In the genomic region with DNA sequence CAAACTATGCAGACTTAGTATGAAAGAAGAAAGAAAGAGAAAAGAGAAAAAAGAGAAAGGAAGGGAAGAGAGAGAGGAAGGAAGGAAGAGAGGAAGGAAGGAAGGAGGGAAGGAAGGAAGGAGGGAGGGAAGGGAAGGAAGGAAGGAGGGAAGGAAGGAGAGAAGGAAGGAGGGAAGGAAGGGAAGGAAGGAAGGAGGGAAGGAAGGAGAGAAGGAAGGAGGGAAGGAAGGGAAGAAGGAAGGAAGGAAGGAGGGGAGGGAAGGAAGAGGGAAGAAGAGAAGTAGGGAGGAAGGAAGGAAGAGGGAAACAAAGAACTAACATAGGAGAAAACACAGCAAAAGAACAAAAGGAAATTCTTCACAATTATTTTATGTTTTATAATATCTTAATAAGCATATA, we compare ENCODE assay signal across 23 cellular contexts.
A peak's percentile ranks its signal among the peaks of the same experiment; 100 is the strongest.
DNase-seq lines count a peak whose midpoint lies in the region; ATAC-seq, FAIRE-seq and TF ChIP-seq lines count a peak whose summit lies in the region.
"Had no signal": no experiment of that assay in that cellular context is flagged by ENCODE, and none has a peak within 500 bp of the region (broad histone marks: within the 10 kb centered on the region; RNA-seq: fewer than 3 reads in every experiment).

No MANE protein-coding gene starts in this region.

- H2BK120ac ChIP-seq in mesendoderm (ENCODE audit: low read depth, low read length), result no peak overlapping the region

- H3K18ac ChIP-seq in mesendoderm (ENCODE audit: low read length), result no peak overlapping the region

- no peak overlapping the region for H2BK5ac ChIP-seq in mesendoderm (ENCODE audit: low read length)

- H3K36me3 ChIP-seq in HepG2 (replicated peaks in 1 of 2; ENCODE audit: control insufficient read depth in 1 of 2, insufficient read depth in 2 of 2, low read length in 2 of 2) (no peaks in the 10 kb centered on the region), right lobe of liver (no peaks in the 10 kb centered on the region), mesendoderm (ENCODE audit: control insufficient read depth, insufficient read depth, low read length) (no peaks in the 10 kb centered on the region)
- H3K36me3 ChIP-seq: BLaER1, HAP-1 had no signal

- H2AFZ ChIP-seq in HepG2 (ENCODE audit: low read length), result no peak overlapping the region

- peak overlapping the region; percentile 6 for H3K56ac ChIP-seq in mesendoderm (ENCODE audit: low read length)

- TF ChIP-seq EP300 in HepG2 (IDR thresholded peaks at IDR 0.05; ENCODE audit: low read depth in 2 of 2, low read length in 2 of 2), result no peak
- no peak for TF ChIP-seq EP300 in HepG2 (CRISPR knock-in tag; IDR thresholded peaks at IDR 0.05; ENCODE audit: borderline replicate concordance)

- H3K27ac ChIP-seq in HepG2 (ENCODE audit: extremely low read length, insufficient read depth, low read length), result no peak overlapping the region
- no peak overlapping the region for H3K27ac ChIP-seq in right lobe of liver
- H3K27ac ChIP-seq in mesendoderm (ENCODE audit: low read depth, low read length), result no peak overlapping the region
- H3K27ac ChIP-seq in foreskin keratinocyte, result no peak overlapping the region
- H3K27ac ChIP-seq: 22Rv1, BLaER1, C4-2B had no signal

- H3K23ac ChIP-seq in mesendoderm (ENCODE audit: low read length), result no peak overlapping the region

- H3K27me3 Mint-ChIP-seq in T-helper 17 cell, result peaks cover 6% of the 10 kb centered on the region
- H3K27me3 Mint-ChIP-seq: B cell; CD4-positive, CD25-positive, alpha-beta regulatory T cell had no signal

- no peak overlapping the region for H3K27ac Mint-ChIP-seq in T-helper 17 cell
- H3K27ac Mint-ChIP-seq: B cell; CD4-positive, CD25-positive, alpha-beta regulatory T cell; CD8-positive, alpha-beta T cell had no signal

- no peak for ATAC-seq in HepG2
- no peak for ATAC-seq in right lobe of liver
- no peak for ATAC-seq in T-helper 17 cell
- ATAC-seq in foreskin keratinocyte, result no peak
- no peak for ATAC-seq in HG03175 (IDR thresholded peaks at IDR 0.05; ENCODE audit: unreplicated experiment)
- ATAC-seq: CD8-positive, alpha-beta T cell had no signal

- H3K4me1 Mint-ChIP-seq in T-helper 17 cell, result no peaks in the 10 kb centered on the region
- H3K4me1 Mint-ChIP-seq: B cell; CD4-positive, CD25-positive, alpha-beta regulatory T cell had no signal

- H3K4me2 ChIP-seq in HepG2 (ENCODE audit: low read depth, low read length) (no peak overlapping the region), mesendoderm (ENCODE audit: low read length) (no peak overlapping the region)
- H3K4me2 ChIP-seq: BLaER1 had no signal

- POLR2A ChIA-PET in HepG2 (lab: Yijun Ruan, JAX), result no interaction called here

- no peak overlapping the region for H4K5ac ChIP-seq in mesendoderm (ENCODE audit: low read length)

- TF ChIP-seq CTCF in HepG2 (CRISPR knock-in tag; IDR thresholded peaks at IDR 0.05) (no peak), right lobe of liver (IDR thresholded peaks at IDR 0.05) (no peak), foreskin keratinocyte (conservative IDR thresholded peaks at IDR 0.05) (no peak)

- no peak overlapping the region for H4K8ac ChIP-seq in mesendoderm (ENCODE audit: low read depth, low read length)

- no peaks in the 10 kb centered on the region for H4K20me1 ChIP-seq in HepG2 (ENCODE audit: insufficient read depth, low read length)
- H4K20me1 ChIP-seq: BLaER1 had no signal

- FAIRE-seq in HepG2 (lab: Jason Lieb, UNC), result no peak
- FAIRE-seq: A204.1, G401.6, GM12892, H54 had no signal

- intact Hi-C loops in HepG2 (cut with micrococcal nuclease; ENCODE audit: unreplicated experiment) (no loop called here), right lobe of liver (cut with DNase I) (no loop called here)

- H3K27me3 ChIP-seq in HepG2 (ENCODE audit: control insufficient read depth in 1 of 2, insufficient read depth in 2 of 2, low read length in 2 of 2) (no peaks in the 10 kb centered on the region; a peak in 1 of 5 replicates), right lobe of liver (no peaks in the 10 kb centered on the region), mesendoderm (ENCODE audit: insufficient read depth, low read length, poor library complexity) (no peaks in the 10 kb centered on the region), foreskin keratinocyte (no peaks in the 10 kb centered on the region)
- H3K27me3 ChIP-seq: BLaER1 had no signal

- H3K4me1 ChIP-seq in HepG2 (ENCODE audit: insufficient read depth, low read length), result no peaks in the 10 kb centered on the region
- H3K4me1 ChIP-seq in right lobe of liver, result peaks cover 0 to 2% (median 0%) of the 10 kb centered on the region in 4 donors
- H3K4me1 ChIP-seq in mesendoderm (ENCODE audit: control insufficient read depth, low read depth, low read length), result no peaks in the 10 kb centered on the region
- H3K4me1 ChIP-seq in foreskin keratinocyte, result no peaks in the 10 kb centered on the region
- H3K4me1 ChIP-seq: BLaER1, Caco-2, HAP-1 had no signal

- TF ChIP-seq POLR2A in HepG2 (IDR thresholded peaks at IDR 0.05; ENCODE audit: insufficient read depth in 1 of 2, low read depth in 2 of 2, low read length in 2 of 2), result no peak
- no peak for TF ChIP-seq POLR2A in right lobe of liver (IDR thresholded peaks at IDR 0.05)

- no peaks in the 10 kb centered on the region for H3K79me1 ChIP-seq in mesendoderm (ENCODE audit: low read length)

- BruUV-seq in HepG2 (replicated peaks; lab: Mats Ljungman, UMichigan), result no TSS peak

- H2AK5ac ChIP-seq in mesendoderm (ENCODE audit: low read length), result no peak overlapping the region

- H3K4ac ChIP-seq in mesendoderm (ENCODE audit: low read depth, low read length), result no peak overlapping the region

- peak overlapping the region; percentile 0 for H3K4me3 Mint-ChIP-seq in T-helper 17 cell
- H3K4me3 Mint-ChIP-seq: B cell; CD4-positive, CD25-positive, alpha-beta regulatory T cell; CD8-positive, alpha-beta T cell had no signal

- in situ Hi-C loops in HepG2 (cut with HindIII; ENCODE audit: extremely low pct_ligation_motif_present, low pct_unique_long_range_greater_than_20kb), result no loop called here

- no peaks in the 10 kb centered on the region for H3K9me3 ChIP-seq in HepG2 (ENCODE audit: low read length)
- no peaks in the 10 kb centered on the region for H3K9me3 ChIP-seq in right lobe of liver
- H3K9me3 ChIP-seq in T-helper 17 cell (ENCODE audit: control insufficient read depth, low read length, poor library complexity, severe bottlenecking), result no peaks in the 10 kb centered on the region
- H3K9me3 ChIP-seq: BLaER1, Caco-2, HAP-1 had no signal

- H3K36me3 Mint-ChIP-seq in T-helper 17 cell (ENCODE audit: low read depth), result no peaks in the 10 kb centered on the region
- H3K36me3 Mint-ChIP-seq: CD4-positive, CD25-positive, alpha-beta regulatory T cell; CD8-positive, alpha-beta T cell had no signal

- TF ChIP-seq RAD21 in HepG2 (CRISPR knock-in tag; IDR thresholded peaks at IDR 0.05), result no peak

- H2BK15ac ChIP-seq in mesendoderm (replicated peaks; ENCODE audit: low read depth), result no peak overlapping the region

- DNase-seq in HepG2 (ENCODE audit: low spot score) (no peak), right lobe of liver (no peak), T-helper 17 cell (no peak), mesendoderm (no peak), foreskin keratinocyte (no peak), glomerular visceral epithelial cell (ENCODE audit: extremely low spot score) (no peak)
- DNase-seq in stimulated activated CD4-positive, alpha-beta T cell treated with anti-CD3 and anti-CD28 coated beads, Interleukin-12 subunit alpha, Interleukin-12 subunit beta, amount 100 ng/mL, for 4 hours, result no peak
- DNase-seq: Caco-2; CD4-positive, CD25-positive, alpha-beta regulatory T cell; CD8-positive, alpha-beta T cell; DMS153; DND-41; GOT3 had no signal

- no peaks in the 10 kb centered on the region for H3K79me2 ChIP-seq in HepG2 (ENCODE audit: insufficient read depth, low read length)
- no peaks in the 10 kb centered on the region for H3K79me2 ChIP-seq in mesendoderm (ENCODE audit: control insufficient read depth, insufficient read depth, low read length)

- H3K9ac ChIP-seq in HepG2 (ENCODE audit: insufficient read depth, low read depth, low read length) (no peak overlapping the region), mesendoderm (ENCODE audit: low read length) (no peak overlapping the region)
- H3K9ac ChIP-seq: BLaER1 had no signal

- CTCF ChIA-PET in HepG2 (lab: Yijun Ruan, JAX; ENCODE audit: low intra/inter-chr PET ratio, low total read pairs), result no interaction called here

- H3K4me3 ChIP-seq in HepG2 (replicated peaks in 1 of 3; ENCODE audit: insufficient read depth in 1 of 3, low read depth in 2 of 3, low read length in 3 of 3) (no peak overlapping the region), right lobe of liver (no peak overlapping the region), mesendoderm (ENCODE audit: low read length) (no peak overlapping the region)
- H3K4me3 ChIP-seq: BLaER1, HAP-1 had no signal

TF ChIP-seq in HepG2, 621 proteins besides CTCF, POLR2A, EP300 and RAD21:
- TF ChIP-seq PCBP2 (optimal IDR thresholded peaks at IDR 0.05; ENCODE audit: low read depth, low read length, poor library complexity, severe bottlenecking), result peak; percentile 84
- no peak for TF ChIP-seq ZNF761 (CRISPR knock-in tag; conservative IDR thresholded peaks at IDR 0.05)
- TF ChIP-seq HNRNPK (IDR thresholded peaks at IDR 0.05; ENCODE audit: low read depth, low read length, poor library complexity, severe bottlenecking), result peak; percentile 55
